In genomic region chr19:28686741-28687140, GRCh38 we compare ENCODE assay signal across 15 cellular contexts.
"Had no signal": no experiment of that assay in that cellular context is flagged by ENCODE, and none has a peak within 500 bp of the region (broad histone marks: within the 10 kb centered on the region; RNA-seq: fewer than 3 reads in every experiment).

No MANE protein-coding gene starts in this region.

- H3K27me3 Mint-ChIP-seq: activated CD4-positive, alpha-beta T cell treated with anti-CD3 and anti-CD28 coated beads for 36 hours had no signal

- H3K9me3 ChIP-seq: ascending aorta, esophagus muscularis mucosa had no signal

- H3K4me1 ChIP-seq: ascending aorta, esophagus muscularis mucosa, heart right ventricle had no signal

- H3K27me3 ChIP-seq: ascending aorta, esophagus muscularis mucosa had no signal

- H3K4me3 ChIP-seq: ascending aorta, esophagus muscularis mucosa, heart right ventricle had no signal

- DNase-seq: activated CD4-positive, alpha-beta T cell treated with anti-CD3 and anti-CD28 coated beads for 36 hours; activated CD4-positive, alpha-beta T cell treated with anti-CD3 and anti-CD28 coated beads, Interleukin-2, amount 50 U/mL, for 48 hours; activated gamma-delta T cell; dermis blood vessel endothelial cell; effector memory CD4-positive, alpha-beta T cell; heart right ventricle; left ventricle myocardium superior; occipital lobe; stimulated activated naive CD4-positive, alpha-beta T cell had no signal

- H3K36me3 ChIP-seq: ascending aorta, esophagus muscularis mucosa, heart right ventricle had no signal

- FAIRE-seq: endothelial cell of umbilical vein had no signal

- H3K4me1 Mint-ChIP-seq: activated CD4-positive, alpha-beta T cell treated with anti-CD3 and anti-CD28 coated beads for 36 hours; WTC11 had no signal

- H3K27ac Mint-ChIP-seq: activated CD4-positive, alpha-beta T cell treated with anti-CD3 and anti-CD28 coated beads for 36 hours; activated naive CD4-positive, alpha-beta T cell treated with anti-CD3 and anti-CD28 coated beads, Interleukin-2, amount 50 U/mL, for 24 hours; progenitor cell of endocrine pancreas; WTC11 had no signal

- H3K4me3 Mint-ChIP-seq: activated CD4-positive, alpha-beta T cell treated with anti-CD3 and anti-CD28 coated beads for 36 hours; activated naive CD4-positive, alpha-beta T cell treated with anti-CD3 and anti-CD28 coated beads, Interleukin-2, amount 50 U/mL, for 24 hours; WTC11 had no signal

- H3K9me3 Mint-ChIP-seq: activated naive CD4-positive, alpha-beta T cell treated with anti-CD3 and anti-CD28 coated beads, Interleukin-2, amount 50 U/mL, for 24 hours had no signal

- H3K27ac ChIP-seq: ascending aorta, esophagus muscularis mucosa, heart right ventricle had no signal

- H3K36me3 Mint-ChIP-seq: activated naive CD4-positive, alpha-beta T cell treated with anti-CD3 and anti-CD28 coated beads, Interleukin-2, amount 50 U/mL, for 24 hours had no signal
